Comparison of ENCODE assay signal across 21 cellular contexts in the genomic region with DNA sequence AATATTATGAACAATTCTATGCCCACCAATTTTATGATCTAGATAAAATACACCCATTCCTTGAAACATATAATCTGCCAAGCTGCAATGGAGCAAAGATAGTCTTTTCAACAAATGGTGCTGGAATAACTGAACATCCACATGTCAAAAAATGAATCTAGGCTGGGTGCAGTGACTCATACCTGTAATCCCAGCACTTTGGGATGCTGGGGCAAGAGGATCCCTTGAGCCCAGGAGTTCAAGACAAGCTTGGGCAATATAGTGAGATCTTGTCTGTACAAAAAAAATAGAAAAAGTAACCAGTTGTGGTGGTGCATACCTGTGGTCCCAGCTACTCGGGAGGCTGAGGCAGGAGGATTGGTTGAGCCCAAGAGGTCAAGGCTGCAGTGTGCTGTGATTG.
DNase-seq lines count a peak whose midpoint lies in the region; ATAC-seq, FAIRE-seq and TF ChIP-seq lines count a peak whose summit lies in the region.
"Had no signal": no experiment of that assay in that cellular context is flagged by ENCODE, and none has a peak within 500 bp of the region (broad histone marks: within the 10 kb centered on the region; RNA-seq: fewer than 3 reads in every experiment).

No MANE protein-coding gene starts in this region.

- H3K36me3 ChIP-seq in breast epithelium (no peaks in the 10 kb centered on the region), RWPE2 (ENCODE audit: low read depth) (no peaks in the 10 kb centered on the region), bronchial epithelial cell (ENCODE audit: control insufficient read depth, insufficient read depth, low read length) (no peaks in the 10 kb centered on the region)
- H3K36me3 ChIP-seq: BLaER1 had no signal

- H3K4me1 Mint-ChIP-seq in MCF 10A (ENCODE audit: insufficient read depth, unreplicated experiment) = no peaks in the 10 kb centered on the region
- H3K4me1 Mint-ChIP-seq in type B pancreatic cell (ENCODE audit: unreplicated experiment) = no peaks in the 10 kb centered on the region
- H3K4me1 Mint-ChIP-seq: CD14-positive monocyte; CD4-positive, alpha-beta memory T cell had no signal

- no peak for FAIRE-seq in bronchial epithelial cell (lab: Jason Lieb, UNC)
- FAIRE-seq: GM12892, GM18507, H54 had no signal

- no peaks in the 10 kb centered on the region for H3K9me3 Mint-ChIP-seq in MCF 10A (ENCODE audit: unreplicated experiment)
- H3K9me3 Mint-ChIP-seq in type B pancreatic cell = no peaks in the 10 kb centered on the region
- H3K9me3 Mint-ChIP-seq: GM23338 had no signal

- no TSS peak for BruUV-seq in MCF 10A (replicated peaks; lab: Mats Ljungman, UMichigan)

- intact Hi-C loops in MCF 10A (cut with micrococcal nuclease) = no loop called here
- intact Hi-C loops in breast epithelium (cut with DNase I; ENCODE audit: low total_unique reads) = no loop called here

- H3K27me3 ChIP-seq in breast epithelium (no peaks in the 10 kb centered on the region), RWPE2 (ENCODE audit: insufficient read depth, poor library complexity, severe bottlenecking) (no peaks in the 10 kb centered on the region), bronchial epithelial cell (ENCODE audit: control insufficient read depth, insufficient read depth, low read length) (no peaks in the 10 kb centered on the region)
- H3K27me3 ChIP-seq: BLaER1 had no signal

- 0 out of 3 replicates have a peak, but pooled peaks have one; percentile 36 for ATAC-seq in RWPE2 (ENCODE audit: low read depth)
- ATAC-seq: GM23338 had no signal

- CTCF ChIA-PET in MCF 10A (lab: Yijun Ruan, JAX) = interaction anchor here (0.9 to 3.1 kb wide), 4 partner anchors 8 to 114 kb away, joined by 3 to 28 read pairs (median 6); no protein-coding TSS in a partner anchor

- H3K36me3 Mint-ChIP-seq in MCF 10A (ENCODE audit: insufficient read depth, unreplicated experiment) = no peaks in the 10 kb centered on the region
- H3K36me3 Mint-ChIP-seq in type B pancreatic cell = no peaks in the 10 kb centered on the region
- H3K36me3 Mint-ChIP-seq: CD14-positive monocyte; CD4-positive, alpha-beta memory T cell had no signal

- no peak overlapping the region for H3K4me3 Mint-ChIP-seq in MCF 10A (ENCODE audit: unreplicated experiment)
- no peak overlapping the region for H3K4me3 Mint-ChIP-seq in type B pancreatic cell
- H3K4me3 Mint-ChIP-seq: CD14-positive monocyte; CD4-positive, alpha-beta memory T cell; GM23338 had no signal

- POLR2A ChIA-PET in MCF 10A (lab: Yijun Ruan, JAX) = interaction anchor here (1.3 kb wide), 1 partner anchor 18 kb away, joined by 4 read pairs; no protein-coding TSS in a partner anchor

- H3K4me3 ChIP-seq in breast epithelium (no peak overlapping the region), RWPE2 (ENCODE audit: severe bottlenecking) (no peak overlapping the region), bronchial epithelial cell (ENCODE audit: low read depth, low read length) (no peak overlapping the region), fibroblast of mammary gland (ENCODE audit: control insufficient read depth, low read depth, low read length) (no peak overlapping the region)
- H3K4me3 ChIP-seq: BLaER1, GM23338 had no signal

- TF ChIP-seq POLR2A in breast epithelium (IDR thresholded peaks at IDR 0.05) = no peak

- DNase-seq in MCF 10A (ENCODE audit: unreplicated experiment) (peak; percentile 34), breast epithelium (ENCODE audit: low spot score in 2 of 2) (no peak), RWPE2 (ENCODE audit: low spot score) (no peak), bronchial epithelial cell (ENCODE audit: low read depth) (peak; percentile 56), fibroblast of mammary gland (ENCODE audit: low read depth) (peak; percentile 28), NCI-H146 treated with DMSO at 0.1 percent for 48 hours (lab: John Stamatoyannopoulos, UW; ENCODE audit: unreplicated experiment) (no peak), type B pancreatic cell (ENCODE audit: extremely low spot score, unreplicated experiment) (no peak)
- DNase-seq in activated naive CD4-positive, alpha-beta T cell treated with Interleukin-2 at 50 U/mL for 16 hours = no peak
- DNase-seq: 8988T; CD4-positive, alpha-beta memory T cell; DMS153; DMS79; GDM1; HCEC 1CT had no signal

- H3K27me3 Mint-ChIP-seq in MCF 10A (ENCODE audit: insufficient read depth, unreplicated experiment) = no peaks in the 10 kb centered on the region
- H3K27me3 Mint-ChIP-seq in type B pancreatic cell = no peaks in the 10 kb centered on the region

- H3K9me3 ChIP-seq in breast epithelium (no peaks in the 10 kb centered on the region), RWPE2 (ENCODE audit: severe bottlenecking) (no peaks in the 10 kb centered on the region)
- H3K9me3 ChIP-seq: BLaER1 had no signal

- H3K27ac ChIP-seq in breast epithelium (no peak overlapping the region), RWPE2 (ENCODE audit: poor library complexity, severe bottlenecking) (no peak overlapping the region)
- H3K27ac ChIP-seq: BLaER1, HL-60 had no signal

- H3K4me1 ChIP-seq in breast epithelium (no peaks in the 10 kb centered on the region), RWPE2 (ENCODE audit: insufficient read depth, poor library complexity, severe bottlenecking) (no peaks in the 10 kb centered on the region)

- H3K27ac Mint-ChIP-seq in MCF 10A (ENCODE audit: low read depth, unreplicated experiment) (no peak overlapping the region), type B pancreatic cell (no peak overlapping the region)
- H3K27ac Mint-ChIP-seq: CD14-positive monocyte; CD4-positive, alpha-beta memory T cell; GM23338 had no signal

- TF ChIP-seq CTCF in MCF 10A (IDR thresholded peaks at IDR 0.05; ENCODE audit: unreplicated experiment) (no peak), breast epithelium (IDR thresholded peaks at IDR 0.05) (no peak), RWPE2 (IDR thresholded peaks at IDR 0.05; ENCODE audit: poor library complexity, severe bottlenecking) (no peak), bronchial epithelial cell (IDR thresholded peaks at IDR 0.05; ENCODE audit: insufficient read depth, low read length, severe bottlenecking) (no peak), fibroblast of mammary gland (conservative IDR thresholded peaks at IDR 0.05; ENCODE audit: control insufficient read depth, insufficient read depth, low read depth, low read length) (no peak), type B pancreatic cell (conservative IDR thresholded peaks at IDR 0.05) (no peak)

Comparison
In these comparisons a context has a peak if more than half of its experiments do, and no peak if none do; other contexts are left out.
1. DNase-seq: peak in MCF 10A (single experiment), bronchial epithelial cell (single experiment) and fibroblast of mammary gland (single experiment); none in breast epithelium (0 of 2), RWPE2 (single experiment), activated naive CD4-positive, alpha-beta T cell treated with Interleukin-2 at 50 U/mL for 16 hours (single experiment), NCI-H146 treated with DMSO at 0.1 percent for 48 hours (single experiment) and type B pancreatic cell (single experiment).